ENCODE assay signal across 24 cellular contexts in the genomic region with DNA sequence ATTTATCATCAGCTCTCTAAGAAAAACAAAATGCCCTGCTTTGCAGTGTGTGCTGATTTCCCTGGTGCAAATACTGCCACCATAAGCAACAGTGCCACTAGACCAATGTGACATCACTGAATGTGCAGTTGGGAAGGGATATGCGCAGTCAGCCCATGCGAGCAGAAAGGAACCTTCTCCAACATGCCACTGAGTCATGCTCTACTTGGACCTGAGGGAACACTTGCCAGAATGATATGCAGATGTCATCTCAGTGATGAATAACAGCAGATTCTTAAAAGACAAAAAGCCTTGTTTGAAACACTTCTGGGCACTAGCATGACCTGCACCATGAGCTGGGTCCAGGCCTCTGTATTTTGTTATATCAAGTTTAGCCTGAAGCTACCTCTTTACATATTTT.
"Had no signal": no experiment of that assay in that cellular context is flagged by ENCODE, and none has a peak within 500 bp of the region (broad histone marks: within the 10 kb centered on the region; RNA-seq: fewer than 3 reads in every experiment).

No MANE protein-coding gene starts in this region.

- DNase-seq: activated CD4-positive, alpha-beta T cell treated with anti-CD3 and anti-CD28 coated beads for 1 hour; activated CD4-positive, alpha-beta T cell treated with anti-CD3 and anti-CD28 coated beads, Interleukin-2, amount 50 U/mL, for 4 hours; activated CD8-positive, alpha-beta memory T cell treated with anti-CD3 and anti-CD28 coated beads for 24 hours; activated CD8-positive, alpha-beta memory T cell treated with anti-CD3 and anti-CD28 coated beads, Interleukin-2, amount 50 U/mL, for 4 hours; activated naive CD4-positive, alpha-beta T cell; activated T-cell treated with anti-CD3 and anti-CD28 coated beads, Interleukin-2, amount 50 U/mL, for 24 hours; body of pancreas; caudate nucleus; dermis blood vessel endothelial cell; effector CD8-positive, alpha-beta T cell; head of caudate nucleus; hypothalamus; left ventricle myocardium superior; nucleus accumbens; posterior cingulate gyrus; right lobe of liver; small intestine; stimulated activated CD4-positive, alpha-beta T cell treated with anti-CD3 and anti-CD28 coated beads, Interleukin-2, amount 100 ng/mL, for 24 hours; stimulated activated naive CD4-positive, alpha-beta T cell; T-helper 1 cell; upper lobe of right lung had no signal

- ATAC-seq: body of pancreas, gastroesophageal sphincter, left ventricle myocardium superior, right lobe of liver, upper lobe of right lung had no signal

- H3K4me3 ChIP-seq: body of pancreas, gastroesophageal sphincter, right lobe of liver, upper lobe of right lung had no signal

- H3K9me3 ChIP-seq: body of pancreas, gastroesophageal sphincter, right lobe of liver, upper lobe of right lung had no signal

- H3K27me3 Mint-ChIP-seq: activated T-cell treated with anti-CD3 and anti-CD28 coated beads, Interleukin-2, amount 50 U/mL, for 24 hours; memory B cell had no signal

- H3K36me3 ChIP-seq: gastroesophageal sphincter, right lobe of liver, upper lobe of right lung had no signal

- H3K9me3 Mint-ChIP-seq: activated T-cell treated with anti-CD3 and anti-CD28 coated beads, Interleukin-2, amount 50 U/mL, for 24 hours; activated T-helper 2 cell treated with anti-CD3 and anti-CD28 coated beads, Interferon-gamma antibody, Interleukin-2, Interleukin-4, amounts not matched to agents 10 μg/mL and 5 μg/mL and 100 μg/mL, durations not matched to agents 14 hours and 24 hours and 36 hours; memory B cell had no signal

- H3K4me3 Mint-ChIP-seq: activated T-cell treated with anti-CD3 and anti-CD28 coated beads, Interleukin-2, amount 50 U/mL, for 24 hours; memory B cell had no signal

- H3K4me1 ChIP-seq: body of pancreas, gastroesophageal sphincter, right lobe of liver, upper lobe of right lung had no signal

- H3K27ac ChIP-seq: body of pancreas, gastroesophageal sphincter, right lobe of liver, upper lobe of right lung had no signal

- H3K27me3 ChIP-seq: body of pancreas, gastroesophageal sphincter, right lobe of liver, upper lobe of right lung had no signal

- H3K27ac Mint-ChIP-seq: activated T-cell treated with anti-CD3 and anti-CD28 coated beads, Interleukin-2, amount 50 U/mL, for 24 hours; activated T-helper 2 cell treated with anti-CD3 and anti-CD28 coated beads, Interferon-gamma antibody, Interleukin-2, Interleukin-4, amounts not matched to agents 10 μg/mL and 5 μg/mL and 100 μg/mL, durations not matched to agents 14 hours and 24 hours and 36 hours had no signal
